Comparison of ENCODE assay signal across 11 cellular contexts in genomic region chr18:65751145-65752085, GRCh38. TPM values are rescaled to one million over a fixed set of nuclear protein-coding genes. Genes with fewer than 3 reads are reported as not detected.
DNase-seq lines count a peak whose midpoint lies in the region; ATAC-seq lines count a peak whose summit lies in the region.
"Had no signal": no experiment of that assay in that cellular context is flagged by ENCODE, and none has a peak within 500 bp of the region (broad histone marks: within the 10 kb centered on the region; RNA-seq: fewer than 3 reads in every experiment).

No MANE protein-coding gene starts in this region.

- WGBS in ectodermal cell, 2 experiments: 5% methylated on average over 42 of the region's 42 CpGs

- peak overlapping the region; percentile 80 for H3K4me3 ChIP-seq in ectodermal cell (ENCODE audit: insufficient read depth, low read depth, low read length)
- H3K4me3 ChIP-seq: mucosa of descending colon had no signal

- H3K9me3 Mint-ChIP-seq in activated CD4-positive, alpha-beta T cell treated with anti-CD3 and anti-CD28 coated beads, Interleukin-2, amount 10 ng/mL, durations not matched to agents 24 days and 14 days: no peaks in the 10 kb centered on the region

- ATAC-seq in GM18907 (IDR thresholded peaks at IDR 0.05; ENCODE audit: unreplicated experiment) (no peak), GM19467 (IDR thresholded peaks at IDR 0.05; ENCODE audit: unreplicated experiment) (no peak), GM21423 (IDR thresholded peaks at IDR 0.05; ENCODE audit: unreplicated experiment) (no peak)

- no peaks in the 10 kb centered on the region for H3K36me3 ChIP-seq in ectodermal cell (ENCODE audit: control insufficient read depth, insufficient read depth, low read length)

- H3K27me3 ChIP-seq in ectodermal cell (ENCODE audit: control insufficient read depth, insufficient read depth, low read length, poor library complexity, severe bottlenecking): peaks cover 29% of the 10 kb centered on the region

- intact Hi-C loops in activated CD4-positive, alpha-beta T cell treated with anti-CD3 and anti-CD28 coated beads, Interleukin-2, amount 10 ng/mL, durations not matched to agents 24 days and 14 days (cut with micrococcal nuclease): no loop called here

- no peak overlapping the region for H3K27ac Mint-ChIP-seq in activated CD4-positive, alpha-beta T cell treated with anti-CD3 and anti-CD28 coated beads, Interleukin-2, amount 10 ng/mL, durations not matched to agents 24 days and 14 days

- no peaks in the 10 kb centered on the region for H3K36me3 Mint-ChIP-seq in activated CD4-positive, alpha-beta T cell treated with anti-CD3 and anti-CD28 coated beads, Interleukin-2, amount 10 ng/mL, durations not matched to agents 24 days and 14 days (ENCODE audit: low read depth)

- no peaks in the 10 kb centered on the region for H3K9me3 ChIP-seq in ectodermal cell (ENCODE audit: control insufficient read depth, low read length)
- H3K9me3 ChIP-seq: mucosa of descending colon had no signal

- no peaks in the 10 kb centered on the region for H3K4me1 Mint-ChIP-seq in activated CD4-positive, alpha-beta T cell treated with anti-CD3 and anti-CD28 coated beads, Interleukin-2, amount 10 ng/mL, durations not matched to agents 24 days and 14 days

- H3K27me3 Mint-ChIP-seq in activated CD4-positive, alpha-beta T cell treated with anti-CD3 and anti-CD28 coated beads, Interleukin-2, amount 10 ng/mL, durations not matched to agents 24 days and 14 days: peaks cover 13% of the 10 kb centered on the region

- peak; percentile 96 for DNase-seq in DMS53 (lab: John Stamatoyannopoulos, UW)
- peak; percentile 62 for DNase-seq in NCI-H2171 (lab: John Stamatoyannopoulos, UW)
- peak; percentile 27 for DNase-seq in occipital lobe (lab: John Stamatoyannopoulos, UW)
- no peak for DNase-seq in activated CD4-positive, alpha-beta T cell treated with anti-CD3 and anti-CD28 coated beads, Interleukin-2, amount 10 ng/mL, durations not matched to agents 24 days and 14 days
- DNase-seq: Calu3, KG1, mucosa of descending colon had no signal

- no peak overlapping the region for H3K27ac ChIP-seq in ectodermal cell (ENCODE audit: insufficient read depth, low read depth, low read length, poor library complexity, severe bottlenecking)

- no peak overlapping the region for H3K4me3 Mint-ChIP-seq in activated CD4-positive, alpha-beta T cell treated with anti-CD3 and anti-CD28 coated beads, Interleukin-2, amount 10 ng/mL, durations not matched to agents 24 days and 14 days

- H3K4me1 ChIP-seq in ectodermal cell (ENCODE audit: control insufficient read depth, insufficient read depth, low read length): peaks cover 5% of the 10 kb centered on the region

RNA-seq across cellular contexts. Expression of gene CDH7, which starts 0.6 kb away (rescaled TPM):
- 2.8 TPM for polyA plus RNA-seq in ectodermal cell (2013, experiment 1 of 4)
- polyA plus RNA-seq in ectodermal cell (2013, experiment 2 of 4): 2.6 TPM
- 3.9 TPM for polyA plus RNA-seq in ectodermal cell (2013, experiment 3 of 4)
- polyA plus RNA-seq in ectodermal cell (2013, experiment 4 of 4): 3.6 TPM
- 2.3 TPM for total RNA-seq in occipital lobe
- not detected in 2 replicates for total RNA-seq in activated CD4-positive, alpha-beta T cell treated with anti-CD3 and anti-CD28 coated beads, Interleukin-2, amount 10 ng/mL, durations not matched to agents 24 days and 14 days
- total RNA-seq: Calu3, mucosa of descending colon had no signal
